12 cellular contexts compared by ENCODE assay signal in the genomic region with DNA sequence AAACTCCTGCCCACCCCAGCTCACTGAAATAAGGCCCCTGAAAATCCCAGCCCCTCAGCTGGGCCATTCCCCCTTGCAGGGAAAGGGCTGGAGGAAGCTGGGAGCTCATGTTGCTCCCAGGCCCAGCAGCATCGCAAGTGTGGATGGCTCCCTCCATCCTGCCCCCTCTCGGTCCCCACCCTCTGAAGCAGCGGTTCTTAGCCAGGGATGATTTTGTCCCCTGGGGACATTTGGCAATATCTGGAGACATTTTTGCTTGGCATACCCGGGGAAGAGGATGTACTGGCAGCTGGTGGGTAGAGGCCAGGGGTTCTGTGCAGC. TPM values are rescaled to one million over a fixed set of nuclear protein-coding genes. Genes with fewer than 3 reads are reported as not detected.
A peak's percentile ranks its signal among the peaks of the same experiment; 100 is the strongest.
DNase-seq lines count a peak whose midpoint lies in the region; ATAC-seq and TF ChIP-seq lines count a peak whose summit lies in the region.
"Had no signal": no experiment of that assay in that cellular context is flagged by ENCODE, and none has a peak within 500 bp of the region (broad histone marks: within the 10 kb centered on the region; RNA-seq: fewer than 3 reads in every experiment).

No MANE protein-coding gene starts in this region.

- no peak overlapping the region for H3K4me3 Mint-ChIP-seq in WTC11
- H3K4me3 Mint-ChIP-seq in neural progenitor cell: no peak overlapping the region
- H3K4me3 Mint-ChIP-seq in naive thymus-derived CD8-positive, alpha-beta T cell: no peak overlapping the region
- H3K4me3 Mint-ChIP-seq: CD4-positive, CD25-positive, alpha-beta regulatory T cell had no signal

- RAD21 ChIA-PET in HCT116 (lab: Charles Lee; ENCODE audit: low non-redundant PET in 1 of 2, low total read pairs in 2 of 2, uncharacterized antibody in 2 of 2, unreplicated experiment in 2 of 2): no interaction called here

- no peaks in the 10 kb centered on the region for H3K36me3 Mint-ChIP-seq in WTC11
- peaks cover 5% of the 10 kb centered on the region for H3K36me3 Mint-ChIP-seq in neural progenitor cell
- peaks cover 0 to 8% (median 2%) of the 10 kb centered on the region in 3 donors for H3K36me3 Mint-ChIP-seq in naive thymus-derived CD8-positive, alpha-beta T cell
- H3K36me3 Mint-ChIP-seq: CD4-positive, CD25-positive, alpha-beta regulatory T cell had no signal

- POLR2A ChIA-PET in HCT116 (lab: Charles Lee): no interaction called here
- POLR2A ChIA-PET in WTC11 (lab: Charles Lee): interaction anchor here (0.7 kb wide), 1 partner anchor 11 kb away, joined by 3 read pairs; no protein-coding TSS in a partner anchor
- POLR2A ChIA-PET in naive thymus-derived CD8-positive, alpha-beta T cell (lab: Charles Lee): no interaction called here

- intact Hi-C loops in heart left ventricle (cut with DNase I): loop anchor here in 8 of 10 donors (1.0 to 10.0 kb wide), 10 partner anchors 39 to 392 kb away; partner anchors contain the start of gene ETS2 (in 6 of the 8)
- intact Hi-C loops in HCT116 (cut with micrococcal nuclease): loop anchor here (1.0 kb wide), 1 partner anchor 392 kb away; no protein-coding TSS in a partner anchor

- H3K4me1 Mint-ChIP-seq in WTC11 (peaks cover 16% of the 10 kb centered on the region), neural progenitor cell (peaks cover 10% of the 10 kb centered on the region)
- peaks cover 0 to 7% (median 0%) of the 10 kb centered on the region in 4 donors for H3K4me1 Mint-ChIP-seq in naive thymus-derived CD8-positive, alpha-beta T cell

- CTCF ChIA-PET in HCT116 (lab: Charles Lee) (interaction anchor here (1.2 kb wide), 1 partner anchor 618 kb away, joined by 3 read pairs; no protein-coding TSS in a partner anchor), WTC11 (lab: Charles Lee) (interaction anchor here (0.6 to 3.4 kb wide), 20 partner anchors 11 to 659 kb away, joined by 3 to 28 read pairs (median 4); no protein-coding TSS in a partner anchor)

- ATAC-seq in heart left ventricle (no peak), HCT116 (peak; percentile 24; the same call in 1 of the 2 replicates), WTC11 (peak; percentile 54), GM21526 (IDR thresholded peaks at IDR 0.05; ENCODE audit: low FRiP score, unreplicated experiment) (no peak), GM19452 (IDR thresholded peaks at IDR 0.05; ENCODE audit: unreplicated experiment) (no peak)
- no peak for ATAC-seq in naive thymus-derived CD8-positive, alpha-beta T cell

- no peaks in the 10 kb centered on the region for H3K9me2 ChIP-seq in HCT116 (ENCODE audit: insufficient read depth)

- no peaks in the 10 kb centered on the region for H3F3A ChIP-seq in neural progenitor cell (ENCODE audit: low read depth)

- peak overlapping the region; percentile 5 for H3K27ac ChIP-seq in cardiac muscle cell
- H3K27ac ChIP-seq in heart left ventricle: peak overlapping the region in 2 of 12 donors; percentile 10 to 48
- H3K27ac ChIP-seq in HCT116 (ENCODE audit: low read depth, low read length): no peak overlapping the region
- H3K27ac ChIP-seq in neural progenitor cell: no peak overlapping the region
- H3K27ac ChIP-seq: GM23248, SJSA1 had no signal

- H3K27me3 Mint-ChIP-seq in WTC11 (ENCODE audit: low read depth) (no peaks in the 10 kb centered on the region), neural progenitor cell (ENCODE audit: insufficient read depth, low read depth) (peaks cover 12% of the 10 kb centered on the region)
- no peaks in the 10 kb centered on the region for H3K27me3 Mint-ChIP-seq in naive thymus-derived CD8-positive, alpha-beta T cell

- H3K9me3 ChIP-seq in cardiac muscle cell (ENCODE audit: low read depth): no peaks in the 10 kb centered on the region
- H3K9me3 ChIP-seq in heart left ventricle: peaks cover 0 to 33% (median 10%) of the 10 kb centered on the region in 12 donors
- no peaks in the 10 kb centered on the region for H3K9me3 ChIP-seq in HCT116 (ENCODE audit: control insufficient read depth in 1 of 2, insufficient read depth in 1 of 2, low read depth in 1 of 2, low read length in 2 of 2)
- H3K9me3 ChIP-seq in neural progenitor cell (ENCODE audit: low read depth): no peaks in the 10 kb centered on the region
- H3K9me3 ChIP-seq: BE2C, SJSA1 had no signal

- no peak overlapping the region for H3K4me2 ChIP-seq in HCT116 (ENCODE audit: low read length)
- no peak overlapping the region for H3K4me2 ChIP-seq in neural progenitor cell

- TF ChIP-seq RAD21 in HCT116 (IDR thresholded peaks at IDR 0.05; ENCODE audit: low read depth): no peak

- no peak for TF ChIP-seq POLR2A in heart left ventricle (IDR thresholded peaks at IDR 0.05)
- no peak for TF ChIP-seq POLR2A in HCT116 (IDR thresholded peaks at IDR 0.05; ENCODE audit: borderline replicate concordance, extremely low read depth, insufficient read depth, insufficient read length)

- no TSS peak for BruUV-seq in HCT116 (replicated peaks; lab: Mats Ljungman, UMichigan)

- H3K27ac Mint-ChIP-seq in WTC11: 0 out of 2 replicates have a peak overlapping the region, but pooled peaks have one; percentile 17
- no peak overlapping the region for H3K27ac Mint-ChIP-seq in neural progenitor cell
- peak overlapping the region in 1 of 10 donors; percentile 75 for H3K27ac Mint-ChIP-seq in naive thymus-derived CD8-positive, alpha-beta T cell
- H3K27ac Mint-ChIP-seq: CD4-positive, CD25-positive, alpha-beta regulatory T cell had no signal

- no peaks in the 10 kb centered on the region for H3K36me3 ChIP-seq in cardiac muscle cell
- H3K36me3 ChIP-seq in heart left ventricle: no peaks in the 10 kb centered on the region
- no peaks in the 10 kb centered on the region for H3K36me3 ChIP-seq in HCT116 (ENCODE audit: control insufficient read depth in 1 of 2, insufficient read depth in 2 of 2, low read length in 2 of 2)
- H3K36me3 ChIP-seq in neural progenitor cell: no peaks in the 10 kb centered on the region
- H3K36me3 ChIP-seq: BE2C, SJSA1 had no signal

- DNase-seq in cardiac muscle cell (ENCODE audit: low read depth in 1 of 2, low spot score in 1 of 2) (no peak), heart left ventricle (no peak), HCT116 (ENCODE audit: low read depth, low spot score) (no peak), WTC11 (ENCODE audit: low spot score) (no peak), neural progenitor cell (ENCODE audit: low spot score) (no peak)
- no peak for DNase-seq in naive thymus-derived CD8-positive, alpha-beta T cell

- H2AFZ ChIP-seq in HCT116 (ENCODE audit: low read depth, low read length, poor library complexity, severe bottlenecking): no peak overlapping the region
- H2AFZ ChIP-seq in neural progenitor cell (replicated peaks): peak overlapping the region; percentile 8
- H2AFZ ChIP-seq: GM23248 had no signal

- no peaks in the 10 kb centered on the region for H3K79me2 ChIP-seq in HCT116 (ENCODE audit: insufficient read depth, low read length)
- H3K79me2 ChIP-seq in neural progenitor cell (ENCODE audit: low read depth): no peaks in the 10 kb centered on the region

- H3K9me3 Mint-ChIP-seq in WTC11: peaks cover 9% of the 10 kb centered on the region
- peaks cover 13% of the 10 kb centered on the region for H3K9me3 Mint-ChIP-seq in neural progenitor cell
- H3K9me3 Mint-ChIP-seq in naive thymus-derived CD8-positive, alpha-beta T cell: peaks cover 4 to 22% (median 10%) of the 10 kb centered on the region in 9 donors

- H3K27me3 ChIP-seq in cardiac muscle cell (no peaks in the 10 kb centered on the region), heart left ventricle (no peaks in the 10 kb centered on the region), HCT116 (ENCODE audit: insufficient read depth, low read length) (no peaks in the 10 kb centered on the region), neural progenitor cell (no peaks in the 10 kb centered on the region)
- H3K27me3 ChIP-seq: BE2C, SJSA1 had no signal

- TF ChIP-seq CTCF in cardiac muscle cell (IDR thresholded peaks at IDR 0.05; ENCODE audit: low read depth, low read length) (no peak), heart left ventricle (IDR thresholded peaks at IDR 0.05) (no peak), HCT116 (IDR thresholded peaks at IDR 0.05 in 2 of 3, conservative IDR thresholded peaks at IDR 0.05 in 1 of 3; ENCODE audit: borderline replicate concordance in 1 of 3, insufficient read depth in 1 of 3, low read depth in 2 of 3, low read length in 2 of 3) (no peak), WTC11 (IDR thresholded peaks at IDR 0.05) (no peak), neural progenitor cell (IDR thresholded peaks at IDR 0.05) (no peak)

- 57 to 74% (median 67%) methylated on average over 4 of the region's 4 CpGs for WGBS in heart left ventricle, 4 donors

- peaks cover 24% of the 10 kb centered on the region for H3K4me1 ChIP-seq in cardiac muscle cell (ENCODE audit: low read depth)
- peaks cover 0 to 19% (median 7%) of the 10 kb centered on the region in 12 donors for H3K4me1 ChIP-seq in heart left ventricle
- H3K4me1 ChIP-seq in HCT116 (ENCODE audit: control insufficient read depth in 1 of 2, insufficient read depth in 2 of 2, low read length in 2 of 2): no peaks in the 10 kb centered on the region
- H3K4me1 ChIP-seq in neural progenitor cell: no peaks in the 10 kb centered on the region
- H3K4me1 ChIP-seq: BE2C had no signal

- no peak overlapping the region for H3K4me3 ChIP-seq in cardiac muscle cell
- no peak overlapping the region for H3K4me3 ChIP-seq in heart left ventricle
- no peak overlapping the region for H3K4me3 ChIP-seq in HCT116 (replicated peaks in 1 of 2; ENCODE audit: low read depth in 1 of 2, low read length in 2 of 2)
- H3K4me3 ChIP-seq in neural progenitor cell: no peak overlapping the region
- H3K4me3 ChIP-seq: GM23248, SJSA1 had no signal

- H3K9ac ChIP-seq in HCT116 (ENCODE audit: low read length): no peak overlapping the region
- no peak overlapping the region for H3K9ac ChIP-seq in neural progenitor cell
- H3K9ac ChIP-seq: GM23248 had no signal

- H4K20me1 ChIP-seq in HCT116 (ENCODE audit: insufficient read depth): no peaks in the 10 kb centered on the region
- H4K20me1 ChIP-seq in neural progenitor cell (ENCODE audit: low read depth): no peaks in the 10 kb centered on the region

TF ChIP-seq in HCT116, 20 proteins besides CTCF, POLR2A, EP300 and RAD21 (continues in another document):
- no peak for TF ChIP-seq ZFX (IDR thresholded peaks at IDR 0.05)
- TF ChIP-seq JUND (IDR thresholded peaks at IDR 0.05): no peak
- TF ChIP-seq SP1 (IDR thresholded peaks at IDR 0.05; ENCODE audit: low read depth): no peak

TF ChIP-seq in WTC11, 78 proteins besides CTCF, POLR2A, EP300 and RAD21 (continues in another document):
- TF ChIP-seq FOXP1 (CRISPR knock-in tag; IDR thresholded peaks at IDR 0.05; ENCODE audit: borderline replicate concordance): no peak

RNA-seq across cellular contexts. Expression of gene PSMG1, which starts 56.8 kb away (rescaled TPM):
- total RNA-seq in cardiac muscle cell (20.7 and 24.5 TPM in 2 replicates), heart left ventricle (10 to 100 TPM; 12.0 to 31.6 (median 25.3) TPM), HCT116 (2021; ENCODE audit: unreplicated experiment) (83.7 TPM), WTC11 (2021) (64.0 to 70.4 TPM (median 68.6 TPM) in 3 replicates), neural progenitor cell (ENCODE audit: low replicate concordance) (37.5 and 42.9 TPM in 2 replicates)
- polyA plus RNA-seq in cardiac muscle cell (48.3 and 58.4 TPM in 2 replicates), heart left ventricle (10 to 100 TPM; 34.5 to 35.2 TPM)
- polyA plus RNA-seq in HCT116 (2012): 25.3 and 43.6 TPM in 2 replicates
- total RNA-seq in naive thymus-derived CD8-positive, alpha-beta T cell: 10 to 100 TPM; 10.7 to 16.1 TPM
- 10 to 100 TPM; 27.3 to 39.0 (median 36.8) TPM for polyA plus RNA-seq in naive thymus-derived CD8-positive, alpha-beta T cell

Comparison
In these comparisons a context has a peak if more than half of its experiments do, and no peak if none do; other contexts are left out.
1. ATAC-seq: peak in HCT116 (single experiment) and WTC11 (single experiment); none in heart left ventricle (0 of 4), naive thymus-derived CD8-positive, alpha-beta T cell (0 of 2), GM21526 (single experiment) and GM19452 (single experiment).